Comparison of ENCODE assay signal across 19 cellular contexts in genomic region chr16:65919116-65919515, GRCh38.
"Had no signal": no experiment of that assay in that cellular context is flagged by ENCODE, and none has a peak within 500 bp of the region (broad histone marks: within the 10 kb centered on the region; RNA-seq: fewer than 3 reads in every experiment).

No MANE protein-coding gene starts in this region.

- H3K27ac ChIP-seq: adrenal gland, ascending aorta, colonic mucosa, dorsolateral prefrontal cortex, heart right ventricle, left lung, thyroid gland had no signal

- H3K4me3 Mint-ChIP-seq: activated naive CD8-positive, alpha-beta T cell; activated T-helper 17 cell treated with anti-CD3 and anti-CD28 coated beads, Interleukin-2, amount 50 U/mL, for 72 hours; natural killer cell had no signal

- H3K4me3 ChIP-seq: adrenal gland, ascending aorta, colonic mucosa, dorsolateral prefrontal cortex, heart right ventricle, left lung, lung, thyroid gland had no signal

- H3K36me3 Mint-ChIP-seq: activated naive CD8-positive, alpha-beta T cell; natural killer cell had no signal

- H3K36me3 ChIP-seq: adrenal gland, ascending aorta, colonic mucosa, heart right ventricle, left lung, thyroid gland had no signal

- H3K9me3 Mint-ChIP-seq: natural killer cell had no signal

- H3K9me3 ChIP-seq: adrenal gland, ascending aorta, colonic mucosa, heart right ventricle, left lung, thyroid gland had no signal

- H3K27me3 ChIP-seq: adrenal gland, ascending aorta, colonic mucosa, thyroid gland had no signal

- DNase-seq: activated CD4-positive, alpha-beta T cell treated with anti-CD3 and anti-CD28 coated beads for 1 hour; activated T-cell treated with anti-CD3 and anti-CD28 coated beads, Interleukin-2, amount 50 U/mL, for 1 hour; adrenal gland; colonic mucosa; dorsolateral prefrontal cortex; heart right ventricle; left lung; midbrain; natural killer cell; posterior cingulate gyrus; stimulated activated CD4-positive, alpha-beta T cell treated with anti-CD3 and anti-CD28 coated beads, Interleukin-4, amount 100 ng/mL, for 1 hour; stimulated activated naive CD4-positive, alpha-beta T cell treated with Interleukin-2 at 50 U/mL for 16 hours; substantia nigra; T-helper 9 cell; thyroid gland had no signal

- H3K27ac Mint-ChIP-seq: activated naive CD8-positive, alpha-beta T cell; activated T-helper 17 cell treated with anti-CD3 and anti-CD28 coated beads, Interleukin-2, amount 50 U/mL, for 72 hours; natural killer cell had no signal

- ATAC-seq: activated T-helper 17 cell treated with anti-CD3 and anti-CD28 coated beads, Interleukin-2, amount 50 U/mL, for 72 hours; heart right ventricle; left lung; natural killer cell had no signal

- H3K4me1 ChIP-seq: adrenal gland, ascending aorta, colonic mucosa, heart right ventricle, left lung, thyroid gland had no signal

- H3K4me1 Mint-ChIP-seq: activated T-helper 17 cell treated with anti-CD3 and anti-CD28 coated beads, Interleukin-2, amount 50 U/mL, for 72 hours; natural killer cell had no signal
